Comparison of ENCODE assay signal across 9 cellular contexts in the genomic region with DNA sequence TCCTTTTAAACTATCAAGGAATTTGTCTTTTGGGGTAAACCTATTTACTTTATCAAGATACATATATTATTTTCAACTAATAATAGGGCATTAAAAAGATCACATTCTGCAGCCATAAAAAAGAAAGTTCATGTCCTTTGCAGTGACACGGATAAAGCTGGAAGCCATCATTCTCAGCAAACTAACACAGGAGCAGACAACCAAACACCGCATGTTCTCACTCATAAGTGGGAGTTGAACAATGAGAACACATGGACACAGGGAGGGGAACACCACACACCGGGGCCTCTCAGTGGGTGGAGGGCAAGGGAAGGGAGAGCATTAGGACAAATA. TPM values are rescaled to one million over a fixed set of nuclear protein-coding genes. Genes with fewer than 3 reads are reported as not detected.
DNase-seq lines count a peak whose midpoint lies in the region; ATAC-seq and TF ChIP-seq lines count a peak whose summit lies in the region.
"Not testable (repeated sequence)": the region's sequence is repeated elsewhere in the genome, so short reads cannot be mapped to it uniquely, and the experiment has no call there.
"Had no signal": no experiment of that assay in that cellular context is flagged by ENCODE, and none has a peak within 500 bp of the region (broad histone marks: within the 10 kb centered on the region; RNA-seq: fewer than 3 reads in every experiment).

No MANE protein-coding gene starts in this region.

- H3K4me1 Mint-ChIP-seq in dendritic cell treated with granulocyte-macrophage colony-stimulating factor and Interleukin-4, amounts not matched to agents 40 ng/mL and 50 ng/mL, for 4 days (ENCODE audit: low read depth), result not testable (repeated sequence)
- peaks cover 29% of the 10 kb centered on the region for H3K4me1 Mint-ChIP-seq in neural crest cell

- not testable (repeated sequence) for DNase-seq in BE2C; left ventricle myocardium superior; neural crest cell (ENCODE audit: low read depth, low spot score); sigmoid colon; vagina (ENCODE audit: extremely low spot score in 2 of 2)

- TF ChIP-seq EP300 in sigmoid colon (IDR thresholded peaks at IDR 0.05), result not testable (repeated sequence)

- ATAC-seq in HG03354 (IDR thresholded peaks at IDR 0.05; ENCODE audit: poor library complexity, severe bottlenecking, unreplicated experiment) (peak; percentile 23), left ventricle myocardium superior (peak; percentile 22)

- peak overlapping the region; percentile 68 for H3K27ac Mint-ChIP-seq in dendritic cell treated with granulocyte-macrophage colony-stimulating factor and Interleukin-4, amounts not matched to agents 40 ng/mL and 50 ng/mL, for 4 days
- peak overlapping the region; percentile 35 for H3K27ac Mint-ChIP-seq in neural crest cell (ENCODE audit: unreplicated experiment)

- H3K36me3 ChIP-seq in BE2C, sigmoid colon, vagina: not testable (repeated sequence)

- TF ChIP-seq CTCF in BE2C (IDR thresholded peaks at IDR 0.05; ENCODE audit: low read depth, low read length); sigmoid colon (IDR thresholded peaks at IDR 0.05): not testable (repeated sequence)
- peak; percentile 55 for TF ChIP-seq CTCF in VCaP (conservative IDR thresholded peaks at IDR 0.05)
- peak; percentile 5 for TF ChIP-seq CTCF in neural crest cell (conservative IDR thresholded peaks at IDR 0.05)
- peak in 1 of 3 experiments; percentile 3 for TF ChIP-seq CTCF in vagina (IDR thresholded peaks at IDR 0.05)

- not testable (repeated sequence) for H3K36me3 Mint-ChIP-seq in dendritic cell treated with granulocyte-macrophage colony-stimulating factor and Interleukin-4, amounts not matched to agents 40 ng/mL and 50 ng/mL, for 4 days (ENCODE audit: low read depth); neural crest cell (ENCODE audit: low read depth)

- H3K4me3 Mint-ChIP-seq in dendritic cell treated with granulocyte-macrophage colony-stimulating factor and Interleukin-4, amounts not matched to agents 40 ng/mL and 50 ng/mL, for 4 days; neural crest cell: not testable (repeated sequence)

- H3K9me3 ChIP-seq in BE2C, sigmoid colon, vagina: not testable (repeated sequence)

- TF ChIP-seq POLR2A in sigmoid colon (IDR thresholded peaks at IDR 0.05); vagina (IDR thresholded peaks at IDR 0.05): not testable (repeated sequence)

- H3K4me3 ChIP-seq in BE2C (ENCODE audit: low read depth, low read length), result 0 out of 2 replicates have a peak overlapping the region, but pooled peaks have one; percentile 10
- H3K4me3 ChIP-seq in sigmoid colon, vagina: not testable (repeated sequence)

- WGBS in sigmoid colon, 2 donors, result 39 to 47% methylated on average over 3 of the region's 3 CpGs

- H3K4me1 ChIP-seq in BE2C, sigmoid colon, vagina: not testable (repeated sequence)

- intact Hi-C loops in dendritic cell treated with granulocyte-macrophage colony-stimulating factor and Interleukin-4, amounts not matched to agents 40 ng/mL and 50 ng/mL, for 4 days (cut with micrococcal nuclease), result loop anchor here (1.0 to 10.0 kb wide), 4 partner anchors 125 to 661 kb away; no protein-coding TSS in a partner anchor
- intact Hi-C loops in left ventricle myocardium superior (cut with micrococcal nuclease), result not testable (repeated sequence)
- intact Hi-C loops in sigmoid colon (cut with DNase I) (loop anchor here (5.0 to 10.0 kb wide), 3 partner anchors 262 to 662 kb away; a partner anchor contains a TSS), vagina (cut with DNase I) (loop anchor here (10.0 kb wide), 1 partner anchor 265 kb away; a partner anchor contains a TSS)

- H3K27me3 ChIP-seq in BE2C, sigmoid colon, vagina: not testable (repeated sequence)

- not testable (repeated sequence) for H3K27me3 Mint-ChIP-seq in dendritic cell treated with granulocyte-macrophage colony-stimulating factor and Interleukin-4, amounts not matched to agents 40 ng/mL and 50 ng/mL, for 4 days; neural crest cell (ENCODE audit: low read depth)

- not testable (repeated sequence) for H3K9me3 Mint-ChIP-seq in dendritic cell treated with granulocyte-macrophage colony-stimulating factor and Interleukin-4, amounts not matched to agents 40 ng/mL and 50 ng/mL, for 4 days; neural crest cell

- H3K27ac ChIP-seq in VCaP, result not testable (repeated sequence)
- H3K27ac ChIP-seq in sigmoid colon, result peak overlapping the region; percentile 27 to 48 (median 44)
- H3K27ac ChIP-seq in vagina, result peak overlapping the region; percentile 48

RNA-seq across cellular contexts. Expression of a gene that starts 30.5 kb away (rescaled TPM):
- polyA plus RNA-seq in BE2C (2012; ENCODE audit: insufficient read depth, insufficient read length, low read depth), result not detected
- total RNA-seq in left ventricle myocardium superior (not detected), neural crest cell (not detected in 2 replicates), sigmoid colon (not detected), vagina (1.5 TPM)
- polyA plus RNA-seq in sigmoid colon, result not detected
- total RNA-seq: HT1080 had no signal
